ENCODE assay signal across 10 cellular contexts in genomic region chr5:125043781-125044391, GRCh38.
A peak's percentile ranks its signal among the peaks of the same experiment; 100 is the strongest.
DNase-seq lines count a peak whose midpoint lies in the region; ATAC-seq, FAIRE-seq and TF ChIP-seq lines count a peak whose summit lies in the region.
"Had no signal": no experiment of that assay in that cellular context is flagged by ENCODE, and none has a peak within 500 bp of the region (broad histone marks: within the 10 kb centered on the region; RNA-seq: fewer than 3 reads in every experiment).

No MANE protein-coding gene starts in this region.

- no peak for TF ChIP-seq CTCF in gastrocnemius medialis (IDR thresholded peaks at IDR 0.05 in 4 of 5, conservative IDR thresholded peaks at IDR 0.05 in 1 of 5)

- FAIRE-seq in RCC 7860 (lab: Jason Lieb, UNC), result peak; percentile 93

- ATAC-seq in gastrocnemius medialis (peak; percentile 33 to 74), T-helper 17 cell (no peak)

- TF ChIP-seq POLR2A in gastrocnemius medialis (IDR thresholded peaks at IDR 0.05), result no peak

- no peaks in the 10 kb centered on the region for H3K36me3 ChIP-seq in gastrocnemius medialis
- no peaks in the 10 kb centered on the region for H3K36me3 ChIP-seq in HAP-1 (replicated peaks)

- no peaks in the 10 kb centered on the region for H3K4me1 Mint-ChIP-seq in T-helper 17 cell

- CTCF ChIA-PET in HEK293T (lab: Yijun Ruan, JAX), result interaction anchor here (1.6 kb wide), 1 partner anchor 305 kb away, joined by 6 read pairs; no protein-coding TSS in a partner anchor

- H3K36me3 Mint-ChIP-seq in T-helper 17 cell (ENCODE audit: low read depth), result no peaks in the 10 kb centered on the region

- H3K27me3 ChIP-seq in gastrocnemius medialis (no peaks in the 10 kb centered on the region), HAP-1 (ENCODE audit: low read depth) (no peaks in the 10 kb centered on the region)

- intact Hi-C loops in gastrocnemius medialis (cut with DNase I; ENCODE audit: low total_unique reads), result loop anchor here (5.0 kb wide), 1 partner anchor 297 kb away; the partner anchor contains the start of gene ZNF608

- H3K27ac ChIP-seq in gastrocnemius medialis, result no peak overlapping the region

- no peaks in the 10 kb centered on the region for H3K27me3 Mint-ChIP-seq in T-helper 17 cell
- H3K27me3 Mint-ChIP-seq: dendritic cell treated with granulocyte-macrophage colony-stimulating factor and Interleukin-4, amounts not matched to agents 40 ng/mL and 50 ng/mL, for 4 days had no signal

- no peak overlapping the region for H3K4me3 Mint-ChIP-seq in T-helper 17 cell
- H3K4me3 Mint-ChIP-seq: dendritic cell treated with granulocyte-macrophage colony-stimulating factor and Interleukin-4, amounts not matched to agents 40 ng/mL and 50 ng/mL, for 4 days had no signal

- DNase-seq in HEK293T (ENCODE audit: extremely low spot score) (peak; percentile 48), RCC 7860 (ENCODE audit: low spot score) (peak; percentile 80), glomerular visceral epithelial cell (ENCODE audit: extremely low spot score) (peak; percentile 97), gastrocnemius medialis (peak; percentile 6 to 43), T-helper 17 cell (no peak), NOMO-1 treated with dmso at 0.1 percent for 144 hours (lab: John Stamatoyannopoulos, UW; ENCODE audit: unreplicated experiment) (no peak), HAP-1 (ENCODE audit: low spot score in 2 of 2) (no peak)
- DNase-seq in activated CD4-positive, CD25-positive, alpha-beta regulatory T cell treated with anti-CD3 and anti-CD28 coated beads, Interleukin-2, amount 50 U/mL, for 72 hours, result no peak
- DNase-seq: stimulated activated CD4-positive, alpha-beta T cell treated with anti-CD3 and anti-CD28 coated beads, Interleukin-4, amount 100 ng/mL, for 1 hour had no signal

- H3K9me3 ChIP-seq in gastrocnemius medialis, result no peaks in the 10 kb centered on the region
- no peaks in the 10 kb centered on the region for H3K9me3 ChIP-seq in T-helper 17 cell (ENCODE audit: control insufficient read depth, low read length, poor library complexity, severe bottlenecking)
- H3K9me3 ChIP-seq in HAP-1, result no peaks in the 10 kb centered on the region

- in situ Hi-C loops in gastrocnemius medialis (cut with MboI; ENCODE audit: low sequenced_read_pairs in 4 of 4) (no loop called here), HAP-1 (cut with MboI; ENCODE audit: low sequenced_read_pairs) (no loop called here)

- POLR2A ChIA-PET in HEK293T (lab: Yijun Ruan, JAX), result interaction anchor here (0.8 to 1.4 kb wide), 4 partner anchors 10 to 296 kb away, joined by 3 read pairs; no protein-coding TSS in a partner anchor

- H3K27ac Mint-ChIP-seq in T-helper 17 cell, result no peak overlapping the region
- H3K27ac Mint-ChIP-seq: dendritic cell treated with granulocyte-macrophage colony-stimulating factor and Interleukin-4, amounts not matched to agents 40 ng/mL and 50 ng/mL, for 4 days had no signal

- H3K4me1 ChIP-seq in gastrocnemius medialis, result peaks cover 20 to 29% of the 10 kb centered on the region in 2 donors
- peaks cover 21% of the 10 kb centered on the region for H3K4me1 ChIP-seq in HAP-1

- H3K4me3 ChIP-seq in gastrocnemius medialis, result no peak overlapping the region
- H3K4me3 ChIP-seq in HAP-1, result no peak overlapping the region

TF ChIP-seq in HEK293T, 16 proteins besides CTCF, POLR2A, EP300 and RAD21:
- TF ChIP-seq TARDBP (IDR thresholded peaks at IDR 0.05) (no peak), ELF4 (IDR thresholded peaks at IDR 0.05) (no peak), FOXM1 (IDR thresholded peaks at IDR 0.05; ENCODE audit: borderline replicate concordance) (no peak), BHLHE40 (IDR thresholded peaks at IDR 0.05; ENCODE audit: borderline replicate concordance) (no peak), CTBP1 (IDR thresholded peaks at IDR 0.05; ENCODE audit: borderline replicate concordance) (peak; percentile 74), L3MBTL2 (conservative IDR thresholded peaks at IDR 0.05) (no peak), FOXK2 (IDR thresholded peaks at IDR 0.05) (no peak), NFRKB (IDR thresholded peaks at IDR 0.05) (no peak), ARNT (IDR thresholded peaks at IDR 0.05) (0 out of 2 replicates have a peak, but pooled peaks have one; percentile 31), LEF1 (IDR thresholded peaks at IDR 0.05; ENCODE audit: borderline replicate concordance) (no peak), SP1 (IDR thresholded peaks at IDR 0.05) (no peak), ZNF384 (IDR thresholded peaks at IDR 0.05) (no peak), SUZ12 (IDR thresholded peaks at IDR 0.05) (no peak), HDGF (IDR thresholded peaks at IDR 0.05; ENCODE audit: borderline replicate concordance) (no peak), FOXA1 (IDR thresholded peaks at IDR 0.05) (no peak), PKNOX1 (IDR thresholded peaks at IDR 0.05) (peak; percentile 87)

Comparison
In these comparisons a context has a peak if more than half of its experiments do, and no peak if none do; other contexts are left out.
1. DNase-seq: peak in HEK293T (single experiment), RCC 7860 (single experiment), glomerular visceral epithelial cell (single experiment) and gastrocnemius medialis (2 of 2); none in T-helper 17 cell (0 of 3), NOMO-1 treated with dmso at 0.1 percent for 144 hours (single experiment), activated CD4-positive, CD25-positive, alpha-beta regulatory T cell treated with anti-CD3 and anti-CD28 coated beads, Interleukin-2, amount 50 U/mL, for 72 hours (single experiment) and HAP-1 (0 of 2).